In genomic region chr18:44789704-44790103, GRCh38 we compare ENCODE assay signal across 11 cellular contexts.
DNase-seq lines count a peak whose midpoint lies in the region; ATAC-seq and TF ChIP-seq lines count a peak whose summit lies in the region.
"Had no signal": no experiment of that assay in that cellular context is flagged by ENCODE, and none has a peak within 500 bp of the region (broad histone marks: within the 10 kb centered on the region; RNA-seq: fewer than 3 reads in every experiment).

No MANE protein-coding gene starts in this region.

- H3K18ac ChIP-seq in neuronal stem cell (ENCODE audit: low read length), result no peak overlapping the region

- POLR2A ChIA-PET in WTC11 (lab: Charles Lee), result interaction anchor here (0.6 kb wide), 1 partner anchor 96 kb away, joined by 3 read pairs; no protein-coding TSS in a partner anchor

- H3K4me3 ChIP-seq in neuronal stem cell (ENCODE audit: low read length in 2 of 2), result no peak overlapping the region

- no peak for ATAC-seq in WTC11
- ATAC-seq: activated T-cell treated with anti-CD3 and anti-CD28 coated beads, Interleukin-2, amount 50 U/mL, for 72 hours had no signal

- H3K4me1 Mint-ChIP-seq in WTC11, result peaks cover 34% of the 10 kb centered on the region

- no peak overlapping the region for H3K4me2 ChIP-seq in neuronal stem cell (ENCODE audit: insufficient read depth, low read length, poor library complexity, severe bottlenecking)

- TF ChIP-seq CTCF in WTC11 (IDR thresholded peaks at IDR 0.05), result no peak
- no peak for TF ChIP-seq CTCF in GM20000 (IDR thresholded peaks at IDR 0.05; ENCODE audit: extremely low read depth, missing control alignments)

- H3K14ac ChIP-seq in neuronal stem cell (ENCODE audit: low read length), result no peak overlapping the region

- H4K8ac ChIP-seq in neuronal stem cell (ENCODE audit: low read depth, low read length), result no peak overlapping the region

- H3K36me3 ChIP-seq in neuronal stem cell (replicated peaks in 1 of 2; ENCODE audit: control insufficient read depth in 2 of 2, insufficient read depth in 2 of 2, low read length in 2 of 2), result peaks cover 0 to under 1% of the 10 kb centered on the region in 2 donors

- H3K4me3 Mint-ChIP-seq in WTC11, result no peak overlapping the region
- H3K4me3 Mint-ChIP-seq: activated T-cell treated with anti-CD3 and anti-CD28 coated beads, Interleukin-2, amount 50 U/mL, for 72 hours; H9 had no signal

- H4K91ac ChIP-seq in neuronal stem cell (ENCODE audit: low read depth, low read length, poor library complexity), result no peak overlapping the region

- H3K4me1 ChIP-seq in neuronal stem cell (ENCODE audit: control insufficient read depth in 2 of 2, insufficient read depth in 1 of 2, low read depth in 1 of 2, low read length in 2 of 2), result peaks cover 12 to 31% of the 10 kb centered on the region in 2 donors

- no peaks in the 10 kb centered on the region for H3K27me3 ChIP-seq in neuronal stem cell (ENCODE audit: control insufficient read depth in 3 of 3, insufficient read depth in 3 of 3, low read depth in 1 of 3, low read length in 3 of 3)

- no peaks in the 10 kb centered on the region for H3K79me1 ChIP-seq in neuronal stem cell (ENCODE audit: low read depth, low read length)

- 0 out of 2 replicates have a peak overlapping the region, but pooled peaks have one; percentile 4 for H3K27ac Mint-ChIP-seq in WTC11
- H3K27ac Mint-ChIP-seq: activated T-cell treated with anti-CD3 and anti-CD28 coated beads, Interleukin-2, amount 50 U/mL, for 72 hours; H9 had no signal

- no peak overlapping the region for H3K9ac ChIP-seq in neuronal stem cell (ENCODE audit: low read depth, low read length, poor library complexity)

- no peak overlapping the region for H2BK120ac ChIP-seq in neuronal stem cell (ENCODE audit: low read depth, low read length)

- H3K9me3 ChIP-seq in neuronal stem cell (replicated peaks in 1 of 2; ENCODE audit: control insufficient read depth in 2 of 2, insufficient read depth in 1 of 2, low read depth in 1 of 2, low read length in 2 of 2), result no peaks in the 10 kb centered on the region

- H2BK5ac ChIP-seq in neuronal stem cell (ENCODE audit: low read length), result no peak overlapping the region

- H3K9me3 Mint-ChIP-seq in WTC11, result no peaks in the 10 kb centered on the region
- H3K9me3 Mint-ChIP-seq: activated T-cell treated with anti-CD3 and anti-CD28 coated beads, Interleukin-2, amount 50 U/mL, for 72 hours; H9 had no signal

- no peaks in the 10 kb centered on the region for H3K27me3 Mint-ChIP-seq in WTC11 (ENCODE audit: low read depth)

- H2BK15ac ChIP-seq in neuronal stem cell (ENCODE audit: low read length), result no peak overlapping the region

- CTCF ChIA-PET in WTC11 (lab: Charles Lee), result no interaction called here

- H3K23ac ChIP-seq in neuronal stem cell (ENCODE audit: low read depth, low read length, poor library complexity), result no peak overlapping the region

- H3K4ac ChIP-seq in neuronal stem cell (ENCODE audit: low read length), result no peak overlapping the region

- H2AFZ ChIP-seq in neuronal stem cell (ENCODE audit: low read length), result peak overlapping the region; percentile 56

- DNase-seq in AG20443 (ENCODE audit: low spot score), result peak; percentile 61
- DNase-seq in WTC11 (ENCODE audit: low spot score), result no peak
- peak; percentile 2 for DNase-seq in glomerular visceral epithelial cell (ENCODE audit: extremely low spot score)
- DNase-seq in neuronal stem cell (ENCODE audit: low spot score), result no peak
- DNase-seq in activated CD4-positive, alpha-beta T cell treated with anti-CD3 and anti-CD28 coated beads for 48 hours, result no peak
- DNase-seq in NCI-H2196 treated with DMSO at 0.1 percent for 48 hours (lab: John Stamatoyannopoulos, UW; ENCODE audit: unreplicated experiment), result no peak
- DNase-seq in GM20000 (ENCODE audit: low spot score), result no peak
- DNase-seq in activated naive CD4-positive, alpha-beta T cell treated with Interleukin-2 at 50 U/mL for 16 hours, result no peak
- DNase-seq: activated T-cell treated with anti-CD3 and anti-CD28 coated beads, Interleukin-2, amount 50 U/mL, for 72 hours; H9; nucleus accumbens had no signal

- WGBS in neuronal stem cell (ENCODE audit: extremely low coverage in 2 of 2, insufficient read length in 2 of 2, insufficient replicate concordance in 1 of 2), 2 donors, result no CpG with 5 or more reads among the region's 4 CpGs

- no peak overlapping the region for H2AK5ac ChIP-seq in neuronal stem cell (ENCODE audit: low read depth, low read length)

- H3K36me3 Mint-ChIP-seq in WTC11, result no peaks in the 10 kb centered on the region

- H2BK12ac ChIP-seq in neuronal stem cell (ENCODE audit: low read length), result no peak overlapping the region

- H3K27ac ChIP-seq in neuronal stem cell (replicated peaks; ENCODE audit: low read length), result no peak overlapping the region

TF ChIP-seq in WTC11, 78 proteins besides CTCF, POLR2A, EP300 and RAD21:
- TF ChIP-seq GRHL2 (CRISPR knock-in tag; IDR thresholded peaks at IDR 0.05; ENCODE audit: insufficient replicate concordance, severe bottlenecking) (no peak), ZMAT4 (CRISPR knock-in tag; IDR thresholded peaks at IDR 0.05) (no peak), USF1 (CRISPR knock-in tag; IDR thresholded peaks at IDR 0.05) (no peak), RORB (CRISPR knock-in tag; IDR thresholded peaks at IDR 0.05) (no peak), CBFB (CRISPR knock-in tag; IDR thresholded peaks at IDR 0.05; ENCODE audit: low read depth) (no peak), ZNF219 (CRISPR knock-in tag; IDR thresholded peaks at IDR 0.05; ENCODE audit: borderline replicate concordance) (no peak), NR1H2 (CRISPR knock-in tag; IDR thresholded peaks at IDR 0.05) (no peak), ESRRA (CRISPR knock-in tag; IDR thresholded peaks at IDR 0.05; ENCODE audit: borderline replicate concordance) (no peak), TP53 (CRISPR knock-in tag; IDR thresholded peaks at IDR 0.05) (no peak), ZSCAN18 (CRISPR knock-in tag; IDR thresholded peaks at IDR 0.05) (no peak), ZNF671 (CRISPR knock-in tag; IDR thresholded peaks at IDR 0.05) (no peak), JUN (CRISPR knock-in tag; IDR thresholded peaks at IDR 0.05) (no peak)

Comparison
In these comparisons a context has a peak if more than half of its experiments do, and no peak if none do; other contexts are left out.
1. DNase-seq: peak in AG20443 (single experiment) and glomerular visceral epithelial cell (single experiment); none in WTC11 (single experiment), neuronal stem cell (single experiment), activated CD4-positive, alpha-beta T cell treated with anti-CD3 and anti-CD28 coated beads for 48 hours (single experiment), NCI-H2196 treated with DMSO at 0.1 percent for 48 hours (single experiment), GM20000 (single experiment) and activated naive CD4-positive, alpha-beta T cell treated with Interleukin-2 at 50 U/mL for 16 hours (single experiment).